ENCODE assay signal across 11 cellular contexts in the genomic region with DNA sequence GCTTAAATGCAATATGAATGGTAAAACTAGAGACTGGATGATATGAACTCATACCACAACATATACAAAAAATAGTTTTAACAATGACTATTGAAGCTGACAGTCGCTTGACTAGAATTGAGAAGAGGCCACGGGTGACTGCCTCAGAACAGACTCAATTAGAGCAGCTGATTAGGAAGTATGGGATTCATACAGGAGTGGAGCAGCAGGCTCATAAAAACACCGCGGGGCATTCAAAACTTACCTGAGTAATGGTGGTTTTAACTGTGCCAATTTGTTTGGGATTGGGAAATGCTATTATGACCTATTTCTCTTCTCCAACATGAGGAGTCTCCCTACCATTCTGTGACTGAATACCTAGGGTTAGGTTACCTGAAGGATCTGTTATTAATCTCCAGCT. TPM values are rescaled to one million over a fixed set of nuclear protein-coding genes. Genes with fewer than 3 reads are reported as not detected.
A peak's percentile ranks its signal among the peaks of the same experiment; 100 is the strongest.
DNase-seq lines count a peak whose midpoint lies in the region; TF ChIP-seq lines count a peak whose summit lies in the region.
"Had no signal": no experiment of that assay in that cellular context is flagged by ENCODE, and none has a peak within 500 bp of the region (broad histone marks: within the 10 kb centered on the region; RNA-seq: fewer than 3 reads in every experiment).

No MANE protein-coding gene starts in this region.

- BruUV-seq in MCF 10A (replicated peaks; lab: Mats Ljungman, UMichigan) = no TSS peak

- H3K9me3 Mint-ChIP-seq in MCF 10A (ENCODE audit: unreplicated experiment) (no peaks in the 10 kb centered on the region), neural crest cell (no peaks in the 10 kb centered on the region), immature natural killer cell (peaks cover 9 to 43% (median 25%) of the 10 kb centered on the region in 6 donors)
- H3K9me3 Mint-ChIP-seq: activated T-cell treated with anti-CD3 and anti-CD28 coated beads, Interleukin-2, amount 50 U/mL, for 4 hours had no signal

- POLR2A ChIA-PET in MCF 10A (lab: Yijun Ruan, JAX) = no interaction called here

- peaks cover 21% of the 10 kb centered on the region for H3K4me1 Mint-ChIP-seq in MCF 10A (ENCODE audit: insufficient read depth, unreplicated experiment)
- peaks cover 15% of the 10 kb centered on the region for H3K4me1 Mint-ChIP-seq in neural crest cell
- no peaks in the 10 kb centered on the region for H3K4me1 Mint-ChIP-seq in immature natural killer cell

- H3K27me3 Mint-ChIP-seq in MCF 10A (ENCODE audit: insufficient read depth, unreplicated experiment) (peaks cover 5% of the 10 kb centered on the region), neural crest cell (ENCODE audit: low read depth) (peaks cover 49% of the 10 kb centered on the region), immature natural killer cell (ENCODE audit: low read depth in 3 of 3) (peaks cover 9 to 19% (median 12%) of the 10 kb centered on the region in 3 donors)

- H3K27ac Mint-ChIP-seq in MCF 10A (ENCODE audit: low read depth, unreplicated experiment) (no peak overlapping the region), neural crest cell (ENCODE audit: unreplicated experiment) (no peak overlapping the region), immature natural killer cell (no peak overlapping the region)
- H3K27ac Mint-ChIP-seq: naive B cell had no signal

- TF ChIP-seq CTCF in MCF 10A (IDR thresholded peaks at IDR 0.05; ENCODE audit: unreplicated experiment) (no peak), neural crest cell (conservative IDR thresholded peaks at IDR 0.05) (no peak)

- intact Hi-C loops in MCF 10A (cut with micrococcal nuclease) = loop anchor here (10.0 kb wide), 1 partner anchor 349 kb away; no protein-coding TSS in a partner anchor

- DNase-seq in Daoy (ENCODE audit: low read depth) (peak; percentile 15), NCI-H2081 treated with DMSO at 0.1 percent for 48 hours (lab: John Stamatoyannopoulos, UW) (peak; percentile 70), MCF 10A (ENCODE audit: unreplicated experiment) (peak; percentile 80), neural crest cell (ENCODE audit: low read depth, low spot score) (no peak), COLO829 (ENCODE audit: low spot score) (no peak), GOT3 (lab: John Stamatoyannopoulos, UW) (no peak), NCI-H446 (lab: John Stamatoyannopoulos, UW) (no peak), immature natural killer cell (no peak)
- DNase-seq: activated T-cell treated with anti-CD3 and anti-CD28 coated beads, Interleukin-2, amount 50 U/mL, for 4 hours; esophagus squamous epithelium; naive B cell had no signal

- H3K4me3 Mint-ChIP-seq in MCF 10A (ENCODE audit: unreplicated experiment) (peak overlapping the region; percentile 4), neural crest cell (peak overlapping the region; percentile 71), immature natural killer cell (peak overlapping the region in 1 of 5 donors; percentile 8)
- H3K4me3 Mint-ChIP-seq: activated T-cell treated with anti-CD3 and anti-CD28 coated beads, Interleukin-2, amount 50 U/mL, for 4 hours had no signal

- CTCF ChIA-PET in MCF 10A (lab: Yijun Ruan, JAX) = interaction anchor here (0.6 kb wide), 1 partner anchor 354 kb away, joined by 4 read pairs; no protein-coding TSS in a partner anchor

- H3K36me3 Mint-ChIP-seq in MCF 10A (ENCODE audit: insufficient read depth, unreplicated experiment) (no peaks in the 10 kb centered on the region), neural crest cell (ENCODE audit: low read depth) (no peaks in the 10 kb centered on the region), immature natural killer cell (no peaks in the 10 kb centered on the region)
- H3K36me3 Mint-ChIP-seq: naive B cell had no signal

RNA-seq across cellular contexts. Expression of gene CADPS2, which starts 2.1 kb away (rescaled TPM):
- total RNA-seq in Daoy (2014; rRNA removed; shearing (Covaris generic)) = 12.2 and 15.1 TPM in 2 replicates
- total RNA-seq in MCF 10A (2022) (7.4 and 10.1 TPM in 2 replicates), neural crest cell (3.1 and 3.7 TPM in 2 replicates)
- not detected for polyA plus RNA-seq in immature natural killer cell

Comparison
In these comparisons a context has a peak if more than half of its experiments do, and no peak if none do; other contexts are left out.
1. DNase-seq: peak in Daoy (single experiment), NCI-H2081 treated with DMSO at 0.1 percent for 48 hours (single experiment) and MCF 10A (single experiment); none in neural crest cell (single experiment), COLO829 (single experiment), GOT3 (single experiment), NCI-H446 (0 of 2) and immature natural killer cell (0 of 3).